In genomic region chrX:40088299-40088625, GRCh38 we compare ENCODE assay signal across 14 cellular contexts. TPM values are rescaled to one million over a fixed set of nuclear protein-coding genes. Genes with fewer than 3 reads are reported as not detected.
DNase-seq lines count a peak whose midpoint lies in the region; ATAC-seq and TF ChIP-seq lines count a peak whose summit lies in the region.
"Had no signal": no experiment of that assay in that cellular context is flagged by ENCODE, and none has a peak within 500 bp of the region (broad histone marks: within the 10 kb centered on the region; RNA-seq: fewer than 3 reads in every experiment).

No MANE protein-coding gene starts in this region.

- intact Hi-C loops in sigmoid colon (cut with DNase I): loop anchor here (5.0 to 10.0 kb wide), 3 partner anchors 64 to 1286 kb away; partner anchors contain the start of gene MID1IP1

- TF ChIP-seq POLR2A in gastroesophageal sphincter (IDR thresholded peaks at IDR 0.05) (no peak), sigmoid colon (IDR thresholded peaks at IDR 0.05) (no peak)

- peak overlapping the region; percentile 50 for H3K9ac ChIP-seq in NT2/D1 (ENCODE audit: insufficient read length, low read depth)

- H3K27me3 ChIP-seq in H7 (ENCODE audit: control insufficient read depth, insufficient read depth, low read length): peaks cover 51% of the 10 kb centered on the region
- H3K27me3 ChIP-seq in NT2/D1 (ENCODE audit: insufficient read depth, insufficient read length): peaks cover 34% of the 10 kb centered on the region
- no peaks in the 10 kb centered on the region for H3K27me3 ChIP-seq in gastroesophageal sphincter
- no peaks in the 10 kb centered on the region for H3K27me3 ChIP-seq in sigmoid colon

- DNase-seq in H7 (peak; percentile 77), NT2/D1 (ENCODE audit: low read depth, low spot score) (no peak), sigmoid colon (no peak), NCI-H128 (lab: John Stamatoyannopoulos, UW; ENCODE audit: unreplicated experiment) (no peak), substantia nigra (lab: John Stamatoyannopoulos, UW) (no peak)
- DNase-seq: activated CD4-positive, alpha-beta T cell treated with anti-CD3 and anti-CD28 coated beads, Interleukin-2, amount 10 ng/mL, durations not matched to agents 24 days and 14 days; activated T-cell treated with anti-CD3 and anti-CD28 coated beads, Interleukin-2, amount 50 U/mL, for 24 hours; adrenal gland; naive thymus-derived CD4-positive, alpha-beta T cell; OCI-M1; small intestine had no signal

- H3K27ac ChIP-seq in gastroesophageal sphincter (peak overlapping the region in 3 of 4 donors; percentile 77 to 79 (median 79)), sigmoid colon (peak overlapping the region; percentile 71 to 83 (median 74)), substantia nigra (ENCODE audit: low read depth, low read length, poor library complexity, severe bottlenecking) (no peak overlapping the region)
- H3K27ac ChIP-seq: adrenal gland had no signal

- H3K4me3 ChIP-seq in H7 (ENCODE audit: insufficient read depth, low read depth, low read length): peak overlapping the region; percentile 0; the same call in 1 of the 2 replicates
- H3K4me3 ChIP-seq in NT2/D1 (ENCODE audit: insufficient read length, low read depth): peak overlapping the region; percentile 6
- no peak overlapping the region for H3K4me3 ChIP-seq in gastroesophageal sphincter
- H3K4me3 ChIP-seq in sigmoid colon: no peak overlapping the region
- H3K4me3 ChIP-seq: adrenal gland had no signal

- no peak for ATAC-seq in gastroesophageal sphincter
- ATAC-seq in HG03135 (IDR thresholded peaks at IDR 0.05; ENCODE audit: unreplicated experiment): no peak
- no peak for ATAC-seq in HG02763 (IDR thresholded peaks at IDR 0.05; ENCODE audit: unreplicated experiment)
- ATAC-seq: naive thymus-derived CD4-positive, alpha-beta T cell had no signal

- H3K36me3 ChIP-seq in H7 (replicated peaks; ENCODE audit: control insufficient read depth, insufficient read depth, low read length) (no peaks in the 10 kb centered on the region), NT2/D1 (ENCODE audit: insufficient read depth, insufficient read length, low read length) (peaks cover 14% of the 10 kb centered on the region), gastroesophageal sphincter (no peaks in the 10 kb centered on the region), sigmoid colon (no peaks in the 10 kb centered on the region)
- H3K36me3 ChIP-seq: adrenal gland had no signal

- TF ChIP-seq CTCF in gastroesophageal sphincter (IDR thresholded peaks at IDR 0.05) (no peak), sigmoid colon (IDR thresholded peaks at IDR 0.05) (no peak)

- 17 to 60% methylated on average over 2 to 3 of the region's 5 CpGs for WGBS in gastroesophageal sphincter (ENCODE audit: low coverage in 1 of 2), 2 donors
- WGBS in sigmoid colon, 2 donors: 56 to 61% methylated on average over 5 of the region's 5 CpGs

- H3K4me1 ChIP-seq in NT2/D1 (ENCODE audit: insufficient read depth, insufficient read length): peaks cover 21% of the 10 kb centered on the region
- H3K4me1 ChIP-seq in gastroesophageal sphincter: peaks cover 0 to 96% (median 12%) of the 10 kb centered on the region in 3 donors
- peaks cover 0 to 93% (median 73%) of the 10 kb centered on the region in 4 donors for H3K4me1 ChIP-seq in sigmoid colon

- no peak for TF ChIP-seq EP300 in gastroesophageal sphincter (IDR thresholded peaks at IDR 0.05)
- no peak for TF ChIP-seq EP300 in sigmoid colon (IDR thresholded peaks at IDR 0.05)

- H3K9me3 ChIP-seq in NT2/D1 (ENCODE audit: insufficient read depth, low read length): no peaks in the 10 kb centered on the region
- H3K9me3 ChIP-seq in gastroesophageal sphincter: no peaks in the 10 kb centered on the region
- no peaks in the 10 kb centered on the region for H3K9me3 ChIP-seq in sigmoid colon
- H3K9me3 ChIP-seq: adrenal gland had no signal

RNA-seq across cellular contexts. Expression of gene BCOR, which starts 9.5 kb away (rescaled TPM):
- total RNA-seq in H7 (2014; rRNA removed; shearing (Covaris generic)): 32.5 and 51.0 TPM in 2 replicates
- 10 to 100 TPM; 18.4 to 27.4 (median 21.4) TPM for total RNA-seq in gastroesophageal sphincter
- 10 to 100 TPM; 15.8 to 31.6 (median 23.0) TPM for total RNA-seq in sigmoid colon
- 10 to 100 TPM in 1 of 3 donors, 1 to 10 TPM in 2; 3.5 to 11.5 (median 3.6) TPM for polyA plus RNA-seq in sigmoid colon

Comparison
In these comparisons a context has a peak if more than half of its experiments do, and no peak if none do; other contexts are left out.
1. H3K4me3 ChIP-seq: peak in H7 (single experiment) and NT2/D1 (single experiment); none in gastroesophageal sphincter (0 of 2) and sigmoid colon (0 of 4).